ENCODE assay signal across 8 cellular contexts in genomic region chr5:141877478-141878185, GRCh38. TPM values are rescaled to one million over a fixed set of nuclear protein-coding genes. Genes with fewer than 3 reads are reported as not detected.
A peak's percentile ranks its signal among the peaks of the same experiment; 100 is the strongest.
DNase-seq lines count a peak whose midpoint lies in the region; ATAC-seq and TF ChIP-seq lines count a peak whose summit lies in the region.

No MANE protein-coding gene starts in this region.

- intact Hi-C loops in HCT116 (cut with micrococcal nuclease), result loop anchor here (2.0 kb wide), 1 partner anchor 29 kb away; no protein-coding TSS in a partner anchor
- intact Hi-C loops in uterus (cut with DNase I; ENCODE audit: low total_unique reads), result loop anchor here (10.0 kb wide), 1 partner anchor 77 kb away; the partner anchor contains the start of gene PCDH12

- H3K36me3 Mint-ChIP-seq in T-cell, result no peaks in the 10 kb centered on the region

- H4K20me1 ChIP-seq in HCT116 (ENCODE audit: insufficient read depth), result no peaks in the 10 kb centered on the region

- no peaks in the 10 kb centered on the region for H3K9me3 ChIP-seq in HCT116 (ENCODE audit: control insufficient read depth in 1 of 2, insufficient read depth in 1 of 2, low read depth in 1 of 2, low read length in 2 of 2)
- H3K9me3 ChIP-seq in muscle layer of colon (ENCODE audit: low read length), result no peaks in the 10 kb centered on the region
- H3K9me3 ChIP-seq in uterus, result no peaks in the 10 kb centered on the region

- H3K4me3 ChIP-seq in HCT116 (replicated peaks in 1 of 2; ENCODE audit: low read depth in 1 of 2, low read length in 2 of 2) (peak overlapping the region; percentile 61 to 87), muscle layer of colon (ENCODE audit: low read depth in 1 of 2, low read length in 2 of 2) (peak overlapping the region; percentile 43), uterus (peak overlapping the region; percentile 47 to 59)

- peaks cover 4% of the 10 kb centered on the region; the same call in 1 of the 2 replicates for H3K79me2 ChIP-seq in HCT116 (ENCODE audit: insufficient read depth, low read length)

- H3K27me3 ChIP-seq in HCT116 (ENCODE audit: insufficient read depth, low read length), result peaks cover 4% of the 10 kb centered on the region; the same call in 1 of the 2 replicates
- H3K27me3 ChIP-seq in muscle layer of colon (ENCODE audit: control insufficient read depth in 1 of 2, insufficient read depth in 2 of 2, low read length in 2 of 2), result peaks cover 42 to 44% of the 10 kb centered on the region in 2 donors
- H3K27me3 ChIP-seq in uterus, result peaks cover 21 to 27% of the 10 kb centered on the region in 2 donors

- ATAC-seq in HCT116, result peak; percentile 23
- ATAC-seq in T-cell (replicated peaks in 1 of 4), result peak in 1 of 4 experiments; percentile 8
- ATAC-seq in HG03520 (IDR thresholded peaks at IDR 0.05; ENCODE audit: unreplicated experiment), result no peak
- no peak for ATAC-seq in HG03439 (IDR thresholded peaks at IDR 0.05; ENCODE audit: unreplicated experiment)
- ATAC-seq in GM21528 (IDR thresholded peaks at IDR 0.05; ENCODE audit: low FRiP score, unreplicated experiment), result no peak

- H2AFZ ChIP-seq in HCT116 (ENCODE audit: low read depth, low read length, poor library complexity, severe bottlenecking), result no peak overlapping the region

- RAD21 ChIA-PET in HCT116 (lab: Charles Lee; ENCODE audit: low non-redundant PET in 1 of 2, low total read pairs in 2 of 2, uncharacterized antibody in 2 of 2, unreplicated experiment in 2 of 2), result interaction anchor here (1.5 to 2.3 kb wide), 5 partner anchors 62 to 185 kb away, joined by 3 to 20 read pairs (median 8); no protein-coding TSS in a partner anchor

- H3K9ac ChIP-seq in HCT116 (ENCODE audit: low read length), result peak overlapping the region; percentile 76
- H3K9ac ChIP-seq in muscle layer of colon (ENCODE audit: low read length), result no peak overlapping the region

- H3K4me1 ChIP-seq in HCT116 (ENCODE audit: control insufficient read depth in 1 of 2, insufficient read depth in 2 of 2, low read length in 2 of 2) (peaks cover 13 to 48% of the 10 kb centered on the region in 2 experiments; a peak in 3 of 4 replicates), muscle layer of colon (ENCODE audit: insufficient read depth, low read length) (peaks cover 18% of the 10 kb centered on the region), uterus (peaks cover 0 to 20% of the 10 kb centered on the region in 2 donors)

- peaks cover 72 to 78% of the 10 kb centered on the region in 2 donors for H3K27me3 Mint-ChIP-seq in T-cell

- peaks cover 26 to 32% (median 29%) of the 10 kb centered on the region in 3 donors for H3K4me1 Mint-ChIP-seq in T-cell

- H3K4me3 Mint-ChIP-seq in T-cell, result peak overlapping the region; percentile 67 to 81 (median 68)

- TF ChIP-seq RAD21 in HCT116 (IDR thresholded peaks at IDR 0.05; ENCODE audit: low read depth), result no peak

- H3K4me2 ChIP-seq in HCT116 (ENCODE audit: low read length), result peak overlapping the region; percentile 98

- TSS peak; percentile 49 for BruUV-seq in HCT116 (replicated peaks; lab: Mats Ljungman, UMichigan)

- H3K9me3 Mint-ChIP-seq in T-cell, result no peaks in the 10 kb centered on the region

- no peaks in the 10 kb centered on the region for H3K9me2 ChIP-seq in HCT116 (ENCODE audit: insufficient read depth)

- CTCF ChIA-PET in HCT116 (lab: Charles Lee) (interaction anchor here (0.8 to 5.2 kb wide), 13 partner anchors 27 to 213 kb away, joined by 3 to 31 read pairs (median 8); partner anchors contain the start of gene RNF14), T-cell (lab: Charles Lee) (interaction anchor here (1.1 to 5.3 kb wide), 9 partner anchors 12 to 214 kb away, joined by 3 to 54 read pairs (median 8); no protein-coding TSS in a partner anchor)

- no peak for TF ChIP-seq CTCF in HCT116 (IDR thresholded peaks at IDR 0.05 in 2 of 3, conservative IDR thresholded peaks at IDR 0.05 in 1 of 3; ENCODE audit: borderline replicate concordance in 1 of 3, insufficient read depth in 1 of 3, low read depth in 2 of 3, low read length in 2 of 3)
- no peak for TF ChIP-seq CTCF in uterus (IDR thresholded peaks at IDR 0.05)

- H3K36me3 ChIP-seq in HCT116 (ENCODE audit: control insufficient read depth in 1 of 2, insufficient read depth in 2 of 2, low read length in 2 of 2) (no peaks in the 10 kb centered on the region), muscle layer of colon (ENCODE audit: insufficient read depth, low read length) (no peaks in the 10 kb centered on the region), uterus (no peaks in the 10 kb centered on the region)

- no peak for DNase-seq in HCT116 (ENCODE audit: low read depth, low spot score)
- DNase-seq in T-cell, result peak in 15 of 34 experiments; percentile 10 to 40 (median 22)
- DNase-seq in dermis blood vessel endothelial cell, result peak; percentile 53
- DNase-seq in uterus, result peak in 1 of 2 donors; percentile 13

- H3K27ac ChIP-seq in HCT116 (ENCODE audit: low read depth, low read length) (peak overlapping the region; percentile 71; the same call in 1 of the 2 replicates), muscle layer of colon (ENCODE audit: low read depth, low read length) (no peak overlapping the region), uterus (peak overlapping the region; percentile 59 to 81)

- POLR2A ChIA-PET in HCT116 (lab: Charles Lee), result interaction anchor here (1.0 kb wide), 1 partner anchor 55 kb away, joined by 3 read pairs; no protein-coding TSS in a partner anchor
- POLR2A ChIA-PET in T-cell (lab: Charles Lee), result no interaction called here

- no peak for TF ChIP-seq POLR2A in HCT116 (IDR thresholded peaks at IDR 0.05; ENCODE audit: borderline replicate concordance, extremely low read depth, insufficient read depth, insufficient read length)
- no peak for TF ChIP-seq POLR2A in uterus (IDR thresholded peaks at IDR 0.05)

- H3K27ac Mint-ChIP-seq in T-cell, result no peak overlapping the region

TF ChIP-seq in HCT116, 20 proteins besides CTCF, POLR2A, EP300 and RAD21:
- TF ChIP-seq ZNF274 (IDR thresholded peaks at IDR 0.05; ENCODE audit: low read depth, low read length) (no peak), TCF7L2 (IDR thresholded peaks at IDR 0.05; ENCODE audit: borderline replicate concordance, extremely low read depth, insufficient read depth, insufficient read length) (no peak), FOSL1 (IDR thresholded peaks at IDR 0.05; ENCODE audit: low read depth) (no peak), CEBPB (IDR thresholded peaks at IDR 0.05; ENCODE audit: low read depth) (no peak), JUND (IDR thresholded peaks at IDR 0.05) (no peak), POLR2AphosphoS5 (IDR thresholded peaks at IDR 0.05; ENCODE audit: low read depth, low read length) (no peak; the same call in none of the 2 replicates), SRF (IDR thresholded peaks at IDR 0.05; ENCODE audit: low read depth) (no peak), ZBTB33 (IDR thresholded peaks at IDR 0.05; ENCODE audit: extremely low read depth, insufficient replicate concordance, low read length) (no peak), ATF3 (IDR thresholded peaks at IDR 0.05) (no peak), SIN3A (IDR thresholded peaks at IDR 0.05; ENCODE audit: low read depth) (no peak), MAX (IDR thresholded peaks at IDR 0.05) (no peak), ZFX (IDR thresholded peaks at IDR 0.05) (no peak; the same call in 1 of the 2 replicates), EGR1 (IDR thresholded peaks at IDR 0.05; ENCODE audit: low read depth) (no peak), ELF1 (IDR thresholded peaks at IDR 0.05; ENCODE audit: borderline replicate concordance, low read depth) (no peak), SP1 (IDR thresholded peaks at IDR 0.05; ENCODE audit: low read depth) (no peak), EZH2 (IDR thresholded peaks at IDR 0.05) (no peak), YY1 (IDR thresholded peaks at IDR 0.05; ENCODE audit: extremely low read depth, insufficient replicate concordance, low read depth, low read length) (no peak), EZH2phosphoT487 (IDR thresholded peaks at IDR 0.05; ENCODE audit: borderline replicate concordance) (no peak)

RNA-seq across cellular contexts. Expression of gene PCDH1, which starts 0.6 kb away (rescaled TPM):
- 24.2 TPM for total RNA-seq in HCT116 (2021; ENCODE audit: unreplicated experiment)
- 41.1 and 48.5 TPM in 2 replicates for polyA plus RNA-seq in HCT116 (2012)
- 1 to 10 TPM in 2 of 5 donors, under 1 TPM in 3; 0.23 to 3.0 (median 0.82) TPM for total RNA-seq in T-cell
- total RNA-seq in dermis blood vessel endothelial cell, result 94.4 and 162 TPM in 2 replicates
- 10 to 100 TPM; 29.2 to 46.7 (median 31.5) TPM for total RNA-seq in uterus

RNA-seq across cellular contexts. Expression of gene DELE1, which starts 46.0 kb away (rescaled TPM):
- 74.1 TPM for total RNA-seq in HCT116 (2021; ENCODE audit: unreplicated experiment)
- 57.7 and 59.0 TPM in 2 replicates for polyA plus RNA-seq in HCT116 (2012)
- total RNA-seq in T-cell, result 100 to 1,000 TPM in 1 of 5 donors, 10 to 100 TPM in 4; 80.3 to 130 (median 85.2) TPM
- 66.4 and 81.7 TPM in 2 replicates for total RNA-seq in dermis blood vessel endothelial cell
- 100 to 1,000 TPM in 1 of 4 donors, 10 to 100 TPM in 3; 24.7 to 102 (median 45.8) TPM for total RNA-seq in uterus
